17 cellular contexts compared by ENCODE assay signal in genomic region chr10:107032700-107033401, GRCh38.
A peak's percentile ranks its signal among the peaks of the same experiment; 100 is the strongest.
DNase-seq lines count a peak whose midpoint lies in the region; ATAC-seq and TF ChIP-seq lines count a peak whose summit lies in the region.
"Had no signal": no experiment of that assay in that cellular context is flagged by ENCODE, and none has a peak within 500 bp of the region (broad histone marks: within the 10 kb centered on the region; RNA-seq: fewer than 3 reads in every experiment).

No MANE protein-coding gene starts in this region.

- H3K4me3 Mint-ChIP-seq in brain (peak overlapping the region in 1 of 5 experiments; percentile 63), neural progenitor cell (no peak overlapping the region)
- no peak overlapping the region for H3K4me3 Mint-ChIP-seq in CD4-positive, alpha-beta T cell
- H3K4me3 Mint-ChIP-seq: CD4-positive, CD25-positive, alpha-beta regulatory T cell had no signal

- DNase-seq in SJCRH30 (peak in 1 of 2 experiments; percentile 33), neural progenitor cell (ENCODE audit: low spot score) (no peak), T-helper 2 cell (no peak), GDM1 (lab: John Stamatoyannopoulos, UW) (no peak)
- DNase-seq in CD4-positive, alpha-beta T cell, result no peak
- DNase-seq: Calu3; CD4-positive, CD25-positive, alpha-beta regulatory T cell; HCEC 1CT; NCI-H1105 treated with DMSO at 0.1 percent for 48 hours; NCI-H187 treated with DMSO at 0.1 percent for 48 hours; NCI-H226; NCI-H524 treated with DMSO at 0.1 percent for 48 hours; Right ventricle myocardium superior had no signal

- no peaks in the 10 kb centered on the region for H3K36me3 Mint-ChIP-seq in brain
- no peaks in the 10 kb centered on the region for H3K36me3 Mint-ChIP-seq in neural progenitor cell
- no peaks in the 10 kb centered on the region for H3K36me3 Mint-ChIP-seq in CD4-positive, alpha-beta T cell (ENCODE audit: low read depth)

- H3K9ac ChIP-seq in neural progenitor cell, result no peak overlapping the region

- no peaks in the 10 kb centered on the region for H4K20me1 ChIP-seq in neural progenitor cell (ENCODE audit: low read depth)

- no peaks in the 10 kb centered on the region for H3K27me3 ChIP-seq in SJCRH30
- no peaks in the 10 kb centered on the region for H3K27me3 ChIP-seq in neural progenitor cell
- H3K27me3 ChIP-seq in CD4-positive, alpha-beta T cell (ENCODE audit: control insufficient read depth, insufficient read depth, low read length), result no peaks in the 10 kb centered on the region

- H3K27ac Mint-ChIP-seq in brain, result peak overlapping the region in 3 of 5 experiments; percentile 68 to 87 (median 87)
- peak overlapping the region; percentile 1 for H3K27ac Mint-ChIP-seq in neural progenitor cell
- no peak overlapping the region for H3K27ac Mint-ChIP-seq in CD4-positive, alpha-beta T cell
- H3K27ac Mint-ChIP-seq: CD4-positive, CD25-positive, alpha-beta regulatory T cell had no signal

- CTCF ChIA-PET in HEK293 (lab: Yijun Ruan, JAX), result interaction anchor here (0.9 kb wide), 1 partner anchor 354 kb away, joined by 3 read pairs; no protein-coding TSS in a partner anchor
- CTCF ChIA-PET in CD4-positive, alpha-beta T cell (lab: Charles Lee), result no interaction called here

- H3K9me3 ChIP-seq in HEK293 (ENCODE audit: control insufficient read depth, insufficient read depth, low read depth, low read length) (no peaks in the 10 kb centered on the region), SJCRH30 (replicated peaks) (no peaks in the 10 kb centered on the region), neural progenitor cell (ENCODE audit: low read depth) (no peaks in the 10 kb centered on the region)
- no peaks in the 10 kb centered on the region for H3K9me3 ChIP-seq in CD4-positive, alpha-beta T cell (ENCODE audit: control insufficient read depth, low read length)

- H3K4me3 ChIP-seq in HEK293 (ENCODE audit: low read depth, low read length) (no peak overlapping the region), SJCRH30 (peak overlapping the region; percentile 43; the same call in 1 of the 2 replicates), neural progenitor cell (no peak overlapping the region)
- H3K4me3 ChIP-seq: GM12878 had no signal

- no peaks in the 10 kb centered on the region for H3K27me3 Mint-ChIP-seq in brain
- H3K27me3 Mint-ChIP-seq in neural progenitor cell (ENCODE audit: insufficient read depth, low read depth), result no peaks in the 10 kb centered on the region
- no peaks in the 10 kb centered on the region for H3K27me3 Mint-ChIP-seq in CD4-positive, alpha-beta T cell
- H3K27me3 Mint-ChIP-seq: CD4-positive, CD25-positive, alpha-beta regulatory T cell had no signal

- no peaks in the 10 kb centered on the region for H3K36me3 ChIP-seq in HEK293 (ENCODE audit: control insufficient read depth in 2 of 2, insufficient read depth in 1 of 2, low read length in 2 of 2)
- H3K36me3 ChIP-seq in SJCRH30, result no peaks in the 10 kb centered on the region
- H3K36me3 ChIP-seq in neural progenitor cell, result no peaks in the 10 kb centered on the region

- H3K27ac ChIP-seq in HEK293 (ENCODE audit: extremely low read depth, low read depth, low read length) (no peak overlapping the region), SJCRH30 (peak overlapping the region; percentile 91), neural progenitor cell (peak overlapping the region; percentile 61)
- H3K27ac ChIP-seq in CD4-positive, alpha-beta T cell (ENCODE audit: low read depth, low read length), result no peak overlapping the region

- TF ChIP-seq CTCF in HEK293 (tag by site-specific recombination; IDR thresholded peaks at IDR 0.05), result no peak
- TF ChIP-seq CTCF in brain (conservative IDR thresholded peaks at IDR 0.05), result no peak
- no peak for TF ChIP-seq CTCF in neural progenitor cell (IDR thresholded peaks at IDR 0.05)
- TF ChIP-seq CTCF in CD4-positive, alpha-beta T cell (IDR thresholded peaks at IDR 0.05), result no peak

- intact Hi-C loops in CD4-positive, alpha-beta T cell (cut with DNase I, micrococcal nuclease), result no loop called here

- POLR2A ChIA-PET in HEK293 (lab: Yijun Ruan, JAX), result no interaction called here
- POLR2A ChIA-PET in CD4-positive, alpha-beta T cell (lab: Charles Lee), result interaction anchor here (0.6 kb wide), 1 partner anchor 49 kb away, joined by 3 read pairs; no protein-coding TSS in a partner anchor

- H3K4me1 Mint-ChIP-seq in brain (peaks cover 37% of the 10 kb centered on the region), neural progenitor cell (peaks cover 25% of the 10 kb centered on the region)
- H3K4me1 Mint-ChIP-seq in CD4-positive, alpha-beta T cell (ENCODE audit: low read depth), result no peaks in the 10 kb centered on the region
- H3K4me1 Mint-ChIP-seq: CD4-positive, CD25-positive, alpha-beta regulatory T cell had no signal

- H3F3A ChIP-seq in neural progenitor cell (ENCODE audit: low read depth), result peaks cover 6% of the 10 kb centered on the region

- peaks cover 4% of the 10 kb centered on the region for H3K4me1 ChIP-seq in HEK293 (ENCODE audit: control insufficient read depth, insufficient read depth, low read length)
- peaks cover 38% of the 10 kb centered on the region for H3K4me1 ChIP-seq in SJCRH30
- H3K4me1 ChIP-seq in neural progenitor cell, result peaks cover 35% of the 10 kb centered on the region

- H3K9me3 Mint-ChIP-seq in brain, result no peaks in the 10 kb centered on the region
- H3K9me3 Mint-ChIP-seq in neural progenitor cell, result peaks cover 2% of the 10 kb centered on the region
- H3K9me3 Mint-ChIP-seq in CD4-positive, alpha-beta T cell, result peaks cover 5% of the 10 kb centered on the region

- no peak for ATAC-seq in HG03196 (IDR thresholded peaks at IDR 0.05; ENCODE audit: unreplicated experiment)
- ATAC-seq in CD4-positive, alpha-beta T cell (ENCODE audit: poor library complexity), result no peak
- ATAC-seq: GM12878 had no signal

- H3K4me2 ChIP-seq in neural progenitor cell, result no peak overlapping the region

- peak overlapping the region; percentile 0 for H2AFZ ChIP-seq in neural progenitor cell (replicated peaks)

- no peaks in the 10 kb centered on the region for H3K79me2 ChIP-seq in neural progenitor cell (ENCODE audit: low read depth)

TF ChIP-seq in HEK293, 187 proteins besides CTCF, POLR2A, EP300 and RAD21:
- no peak for TF ChIP-seq ZNF335 (tag by site-specific recombination; conservative IDR thresholded peaks at IDR 0.05)
- TF ChIP-seq TRIM28 (IDR thresholded peaks at IDR 0.05; ENCODE audit: borderline replicate concordance, low read length), result peak; percentile 94
TF ChIP-seq in HEK293: peak in this region for 1.

Comparison
In these comparisons a context has a peak if more than half of its experiments do, and no peak if none do; other contexts are left out.
1. H3K27ac ChIP-seq: peak in SJCRH30 (single experiment) and neural progenitor cell (single experiment); none in HEK293 (single experiment) and CD4-positive, alpha-beta T cell (single experiment).